In the genomic region with DNA sequence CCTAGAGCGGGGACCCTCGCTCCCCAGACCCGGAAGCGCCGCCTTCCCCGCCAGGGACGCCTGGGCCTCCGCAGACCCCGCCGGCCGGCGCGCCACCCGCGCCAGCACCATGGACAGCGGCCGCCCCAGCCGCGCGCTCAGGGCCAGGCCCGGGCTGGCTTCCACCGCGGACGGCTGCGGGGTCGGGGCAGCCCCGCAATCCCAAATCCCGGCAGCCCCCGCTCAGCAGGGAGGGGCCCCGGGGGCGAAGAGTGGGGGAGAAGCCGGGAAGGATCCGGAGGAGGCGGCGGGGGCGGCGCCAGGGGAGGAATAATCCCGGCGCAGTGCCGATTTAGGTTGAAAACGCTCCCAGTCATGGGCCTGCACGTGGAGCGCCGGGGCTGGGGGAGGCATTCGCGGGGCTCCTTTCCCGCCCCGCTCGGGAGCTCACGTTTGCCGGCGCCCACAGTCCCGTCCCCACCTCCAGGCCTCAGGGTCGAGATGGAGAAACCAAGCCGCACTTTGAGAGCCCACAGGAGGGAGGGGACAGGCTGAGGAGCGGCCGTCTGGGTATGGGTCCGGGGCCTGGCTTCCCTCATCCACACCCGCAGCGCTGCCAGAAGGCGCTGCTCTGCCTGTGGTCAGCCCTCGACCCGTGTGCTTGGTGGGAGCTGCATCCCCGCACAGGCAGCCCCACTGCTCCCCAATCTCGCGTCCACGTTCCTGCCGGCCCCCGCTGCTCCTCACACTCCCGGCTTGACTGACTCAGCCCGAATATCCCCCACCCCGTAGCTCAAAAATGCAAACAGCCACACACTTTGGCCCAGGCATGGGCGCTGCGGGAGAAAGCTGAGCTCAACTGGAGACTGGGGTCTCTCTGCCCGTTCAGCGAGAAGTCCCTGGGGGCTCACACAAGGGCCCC, we compare ENCODE assay signal across 9 cellular contexts. TPM values are rescaled to one million over a fixed set of nuclear protein-coding genes. Genes with fewer than 3 reads are reported as not detected.
A peak's percentile ranks its signal among the peaks of the same experiment; 100 is the strongest.
DNase-seq lines count a peak whose midpoint lies in the region; ATAC-seq and TF ChIP-seq lines count a peak whose summit lies in the region.
"Had no signal": no experiment of that assay in that cellular context is flagged by ENCODE, and none has a peak within 500 bp of the region (broad histone marks: within the 10 kb centered on the region; RNA-seq: fewer than 3 reads in every experiment).

No MANE protein-coding gene starts in this region.

- POLR2A ChIA-PET in MCF 10A (lab: Yijun Ruan, JAX) = interaction anchor here (1.3 kb wide), 1 partner anchor 11 kb away, joined by 3 read pairs; no protein-coding TSS in a partner anchor

- H3K27ac Mint-ChIP-seq in MCF 10A (ENCODE audit: low read depth, unreplicated experiment) = no peak overlapping the region

- H3K4me3 Mint-ChIP-seq in MCF 10A (ENCODE audit: unreplicated experiment) = no peak overlapping the region

- in situ Hi-C loops in T47D (cut with HindIII; ENCODE audit: low pct_unique_long_range_greater_than_20kb, low sequenced_read_pairs) = loop anchor here (25.0 kb wide), 1 partner anchor 286 kb away; a partner anchor contains a TSS

- intact Hi-C loops in MCF 10A (cut with micrococcal nuclease) = no loop called here

- no peaks in the 10 kb centered on the region for H3K36me3 ChIP-seq in iPS-15b (ENCODE audit: control insufficient read depth, insufficient read depth, low read length)

- no peaks in the 10 kb centered on the region for H3K27me3 Mint-ChIP-seq in MCF 10A (ENCODE audit: insufficient read depth, unreplicated experiment)

- ATAC-seq in HG03457 (IDR thresholded peaks at IDR 0.05; ENCODE audit: unreplicated experiment) = no peak

- H3K36me3 Mint-ChIP-seq in MCF 10A (ENCODE audit: insufficient read depth, unreplicated experiment) = peaks cover 51% of the 10 kb centered on the region

- no peaks in the 10 kb centered on the region for H3K9me3 ChIP-seq in iPS-15b (ENCODE audit: control insufficient read depth, insufficient read depth, low read length)

- peak overlapping the region; percentile 13 for H3K4me3 ChIP-seq in iPS-15b (ENCODE audit: low read depth, low read length)

- peaks cover 1% of the 10 kb centered on the region for H3K4me1 Mint-ChIP-seq in MCF 10A (ENCODE audit: insufficient read depth, unreplicated experiment)

- CTCF ChIA-PET in MCF 10A (lab: Yijun Ruan, JAX) = interaction anchor here (0.9 kb wide), 1 partner anchor 19 kb away, joined by 3 read pairs; no protein-coding TSS in a partner anchor

- peaks cover 63% of the 10 kb centered on the region for H3K27me3 ChIP-seq in iPS-15b (ENCODE audit: control insufficient read depth, insufficient read depth, low read length)

- no peaks in the 10 kb centered on the region for H3K9me3 Mint-ChIP-seq in MCF 10A (ENCODE audit: unreplicated experiment)

- DNase-seq in T47D (ENCODE audit: low read depth in 1 of 2, low spot score in 1 of 2) (peak; percentile 40 to 59), MCF 10A (ENCODE audit: unreplicated experiment) (no peak), D341Med (ENCODE audit: low spot score) (no peak), NCI-H524 (lab: John Stamatoyannopoulos, UW) (no peak)
- DNase-seq in activated CD8-positive, alpha-beta memory T cell treated with anti-CD3 and anti-CD28 coated beads, Interleukin-2, amount 50 U/mL, for 48 hours = peak; percentile 82
- peak; percentile 27 for DNase-seq in stimulated activated naive CD4-positive, alpha-beta T cell treated with Interleukin-2 at 50 U/mL for 16 hours (lab: John Stamatoyannopoulos, UW)
- DNase-seq: NCI-H2107 had no signal

- BruUV-seq in MCF 10A (replicated peaks; lab: Mats Ljungman, UMichigan) = no TSS peak

- no peak overlapping the region for H3K9ac ChIP-seq in iPS-15b (ENCODE audit: low read depth, low read length)

- no peaks in the 10 kb centered on the region for H3K4me1 ChIP-seq in iPS-15b (ENCODE audit: control insufficient read depth, insufficient read depth, low read length)

- no peak for TF ChIP-seq CTCF in MCF 10A (IDR thresholded peaks at IDR 0.05; ENCODE audit: unreplicated experiment)

RNA-seq across cellular contexts. Expression of a gene that starts 4.7 kb away (rescaled TPM):
- total RNA-seq in MCF 10A (2022) = 40.5 and 48.2 TPM in 2 replicates

RNA-seq across cellular contexts. Expression of a gene that starts 10.7 kb away (rescaled TPM):
- 12.2 and 13.9 TPM in 2 replicates for total RNA-seq in MCF 10A (2022)

RNA-seq across cellular contexts. Expression of a gene that starts 14.0 kb away (rescaled TPM):
- 56.3 and 69.5 TPM in 2 replicates for total RNA-seq in MCF 10A (2022)

RNA-seq across cellular contexts. Expression of a gene that starts 16.8 kb away (rescaled TPM):
- 23.6 and 33.4 TPM in 2 replicates for total RNA-seq in MCF 10A (2022)

RNA-seq across cellular contexts. Expression of a gene that starts 20.0 kb away (rescaled TPM):
- 54.7 and 55.8 TPM in 2 replicates for total RNA-seq in MCF 10A (2022)

Comparison
In these comparisons a context has a peak if more than half of its experiments do, and no peak if none do; other contexts are left out.
1. DNase-seq: peak in T47D (2 of 2), activated CD8-positive, alpha-beta memory T cell treated with anti-CD3 and anti-CD28 coated beads, Interleukin-2, amount 50 U/mL, for 48 hours (single experiment) and stimulated activated naive CD4-positive, alpha-beta T cell treated with Interleukin-2 at 50 U/mL for 16 hours (single experiment); none in MCF 10A (single experiment), D341Med (single experiment) and NCI-H524 (0 of 2).